31 cellular contexts compared by ENCODE assay signal in genomic region chr2:105677901-105678300, GRCh38.
DNase-seq lines count a peak whose midpoint lies in the region; ATAC-seq and TF ChIP-seq lines count a peak whose summit lies in the region.
"Had no signal": no experiment of that assay in that cellular context is flagged by ENCODE, and none has a peak within 500 bp of the region (broad histone marks: within the 10 kb centered on the region; RNA-seq: fewer than 3 reads in every experiment).

No MANE protein-coding gene starts in this region.

- peaks cover 0 to 11% (median 2%) of the 10 kb centered on the region in 4 donors for H3K4me1 ChIP-seq in esophagus muscularis mucosa
- H3K4me1 ChIP-seq: A549, BE2C, Caco-2 had no signal

- no peaks in the 10 kb centered on the region for H3K9me3 ChIP-seq in esophagus muscularis mucosa
- H3K9me3 ChIP-seq: A549, BE2C, Caco-2 had no signal

- no peak for ATAC-seq in left lobe of liver
- ATAC-seq: A549; CD8-positive, alpha-beta T cell had no signal

- H3K27me3 ChIP-seq in esophagus muscularis mucosa, result peaks cover 0 to 5% (median 0%) of the 10 kb centered on the region in 4 donors
- H3K27me3 ChIP-seq: BE2C; BLaER1; BLaER1 treated with 17β-estradiol and CSF1 and Interleukin-3, amounts not matched to agents 10 nM and 100 nM had no signal

- peaks cover 18% of the 10 kb centered on the region for H3K9me3 Mint-ChIP-seq in activated CD4-positive, alpha-beta T cell treated with anti-CD3 and anti-CD28 coated beads, Interleukin-2, amount 10 ng/mL, durations not matched to agents 24 days and 14 days
- H3K9me3 Mint-ChIP-seq: CD4-positive, alpha-beta T cell; CD8-positive, alpha-beta memory T cell; CD8-positive, alpha-beta T cell had no signal

- no peak overlapping the region for H3K27ac Mint-ChIP-seq in activated CD4-positive, alpha-beta T cell treated with anti-CD3 and anti-CD28 coated beads, Interleukin-2, amount 10 ng/mL, durations not matched to agents 24 days and 14 days
- H3K27ac Mint-ChIP-seq: B cell; CD4-positive, alpha-beta T cell; CD4-positive, CD25-positive, alpha-beta regulatory T cell; CD8-positive, alpha-beta T cell had no signal

- TF ChIP-seq CTCF in esophagus muscularis mucosa (IDR thresholded peaks at IDR 0.05), result no peak

- DNase-seq in activated CD4-positive, alpha-beta T cell treated with anti-CD3 and anti-CD28 coated beads, Interleukin-2, amount 10 ng/mL, durations not matched to agents 24 days and 14 days, result peak; percentile 28
- no peak for DNase-seq in activated CD4-positive, alpha-beta T cell treated with anti-CD3 and anti-CD28 coated beads for 4 hours
- DNase-seq in esophagus muscularis mucosa (ENCODE audit: extremely low spot score), result peak; percentile 89
- DNase-seq in left lobe of liver (ENCODE audit: low spot score), result no peak
- DNase-seq: 8988T; ACHN; AML-193; BE2C; C1 segment of cervical spinal cord; Caco-2; Calu3; CD4-positive, alpha-beta memory T cell; CD4-positive, alpha-beta T cell; CD4-positive, CD25-positive, alpha-beta regulatory T cell; CD8-positive, alpha-beta memory T cell; CD8-positive, alpha-beta T cell; COR-L47; DMS 273 treated with DMSO at 0.1 percent for 48 hours; DMS153; DMS53; DMS79; DMS79 treated with DMSO at 0.1 percent for 48 hours; DND-41; EL had no signal

- no peaks in the 10 kb centered on the region for H3K36me3 Mint-ChIP-seq in activated CD4-positive, alpha-beta T cell treated with anti-CD3 and anti-CD28 coated beads, Interleukin-2, amount 10 ng/mL, durations not matched to agents 24 days and 14 days (ENCODE audit: low read depth)
- H3K36me3 Mint-ChIP-seq: CD14-positive monocyte; CD4-positive, alpha-beta memory T cell; CD4-positive, CD25-positive, alpha-beta regulatory T cell; CD8-positive, alpha-beta T cell had no signal

- intact Hi-C loops in activated CD4-positive, alpha-beta T cell treated with anti-CD3 and anti-CD28 coated beads, Interleukin-2, amount 10 ng/mL, durations not matched to agents 24 days and 14 days (cut with micrococcal nuclease), result no loop called here
- intact Hi-C loops in esophagus muscularis mucosa (cut with DNase I), result no loop called here

- peaks cover 5% of the 10 kb centered on the region for H3K27me3 Mint-ChIP-seq in activated CD4-positive, alpha-beta T cell treated with anti-CD3 and anti-CD28 coated beads, Interleukin-2, amount 10 ng/mL, durations not matched to agents 24 days and 14 days
- H3K27me3 Mint-ChIP-seq: CD4-positive, alpha-beta T cell; CD4-positive, CD25-positive, alpha-beta regulatory T cell had no signal

- H3K4me3 ChIP-seq in esophagus muscularis mucosa, result no peak overlapping the region
- H3K4me3 ChIP-seq: A549; BLaER1; BLaER1 treated with 17β-estradiol and CSF1 and Interleukin-3, amounts not matched to agents 10 nM and 100 nM had no signal

- H3K4me3 Mint-ChIP-seq in activated CD4-positive, alpha-beta T cell treated with anti-CD3 and anti-CD28 coated beads, Interleukin-2, amount 10 ng/mL, durations not matched to agents 24 days and 14 days, result no peak overlapping the region
- H3K4me3 Mint-ChIP-seq: B cell; CD14-positive monocyte; CD4-positive, alpha-beta T cell; CD4-positive, CD25-positive, alpha-beta regulatory T cell; CD8-positive, alpha-beta T cell had no signal

- H3K27ac ChIP-seq in esophagus muscularis mucosa (replicated peaks in 1 of 4), result no peak overlapping the region
- H3K27ac ChIP-seq: 22Rv1; A549; BLaER1; BLaER1 treated with 17β-estradiol and CSF1 and Interleukin-3, amounts not matched to agents 10 nM and 100 nM; C4-2B had no signal

- TF ChIP-seq POLR2A in esophagus muscularis mucosa (IDR thresholded peaks at IDR 0.05; ENCODE audit: low read depth), result no peak

- peaks cover 15% of the 10 kb centered on the region for H3K4me1 Mint-ChIP-seq in activated CD4-positive, alpha-beta T cell treated with anti-CD3 and anti-CD28 coated beads, Interleukin-2, amount 10 ng/mL, durations not matched to agents 24 days and 14 days
- H3K4me1 Mint-ChIP-seq: B cell had no signal

- TF ChIP-seq EP300 in esophagus muscularis mucosa (IDR thresholded peaks at IDR 0.05), result no peak

- 86% methylated on average over 5 of the region's 6 CpGs for WGBS in esophagus muscularis mucosa

- no peaks in the 10 kb centered on the region for H3K36me3 ChIP-seq in esophagus muscularis mucosa
- H3K36me3 ChIP-seq: BE2C; BLaER1; BLaER1 treated with 17β-estradiol and CSF1 and Interleukin-3, amounts not matched to agents 10 nM and 100 nM had no signal

Comparison
In these comparisons a context has a peak if more than half of its experiments do, and no peak if none do; other contexts are left out.
1. DNase-seq: peak in activated CD4-positive, alpha-beta T cell treated with anti-CD3 and anti-CD28 coated beads, Interleukin-2, amount 10 ng/mL, durations not matched to agents 24 days and 14 days (single experiment) and esophagus muscularis mucosa (single experiment); none in activated CD4-positive, alpha-beta T cell treated with anti-CD3 and anti-CD28 coated beads for 4 hours (0 of 2) and left lobe of liver (single experiment).